Comparison of ENCODE assay signal across 8 cellular contexts in the genomic region with DNA sequence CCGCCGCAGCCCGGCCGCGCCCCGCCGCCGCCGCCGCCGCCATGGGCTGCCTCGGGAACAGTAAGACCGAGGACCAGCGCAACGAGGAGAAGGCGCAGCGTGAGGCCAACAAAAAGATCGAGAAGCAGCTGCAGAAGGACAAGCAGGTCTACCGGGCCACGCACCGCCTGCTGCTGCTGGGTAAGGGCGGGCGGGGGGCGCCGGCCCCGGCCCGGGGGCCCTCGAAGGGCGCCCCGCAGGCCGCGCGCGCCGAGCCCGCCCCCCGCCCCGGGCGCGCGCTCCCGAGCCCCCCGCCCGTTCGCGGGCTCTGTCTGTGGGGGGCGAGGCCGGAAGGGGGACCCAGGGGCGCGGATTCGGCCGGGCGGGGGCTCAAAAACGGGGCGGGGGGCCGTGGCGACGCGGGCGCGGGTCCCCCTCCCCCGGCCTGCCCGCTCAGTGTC. TPM values are rescaled to one million over a fixed set of nuclear protein-coding genes. Genes with fewer than 3 reads are reported as not detected.
DNase-seq lines count a peak whose midpoint lies in the region; ATAC-seq and TF ChIP-seq lines count a peak whose summit lies in the region.

No MANE protein-coding gene starts in this region.

- H4K20me1 ChIP-seq in osteoblast (ENCODE audit: insufficient read depth, low read length), result peaks cover 36% of the 10 kb centered on the region

- no peaks in the 10 kb centered on the region for H3K9me3 ChIP-seq in osteoblast (ENCODE audit: low read depth, low read length)

- no peak for DNase-seq in LNCaP clone FGC (ENCODE audit: low read depth)
- peak; percentile 62 for DNase-seq in activated T-cell treated with anti-CD3 and anti-CD28 coated beads, Interleukin-2, amount 50 U/mL, for 1 hour
- peak; percentile 33 for DNase-seq in fibroblast of mammary gland (ENCODE audit: low read depth)
- DNase-seq in osteoblast (ENCODE audit: insufficient read length, low spot score, missing footprints), result no peak
- DNase-seq in T1000 (lab: John Stamatoyannopoulos, UW), result no peak
- DNase-seq in CD1c-positive myeloid dendritic cell (ENCODE audit: extremely low spot score), result no peak
- DNase-seq in DMS114 treated with DMSO at 0.1 percent for 48 hours (lab: John Stamatoyannopoulos, UW; ENCODE audit: unreplicated experiment), result no peak

- TF ChIP-seq CTCF in LNCaP clone FGC (IDR thresholded peaks at IDR 0.05; ENCODE audit: control insufficient read depth, extremely low read depth, insufficient read depth) (no peak), fibroblast of mammary gland (conservative IDR thresholded peaks at IDR 0.05; ENCODE audit: control insufficient read depth, insufficient read depth, low read depth, low read length) (no peak), osteoblast (IDR thresholded peaks at IDR 0.05; ENCODE audit: extremely low read depth, low read depth, low read length) (no peak)

- H3K4me2 ChIP-seq in osteoblast (ENCODE audit: insufficient read depth, low read length), result peak overlapping the region; percentile 94

- no peaks in the 10 kb centered on the region for H3K27me3 ChIP-seq in osteoblast (ENCODE audit: insufficient read depth, low read length)

- H2AFZ ChIP-seq in osteoblast (ENCODE audit: low read length), result no peak overlapping the region

- peak; percentile 0 for ATAC-seq in GM18907 (IDR thresholded peaks at IDR 0.05; ENCODE audit: unreplicated experiment)

- peaks cover 47% of the 10 kb centered on the region for H3K79me2 ChIP-seq in osteoblast (ENCODE audit: insufficient read depth, low read length)

- peaks cover 12% of the 10 kb centered on the region for H3K36me3 ChIP-seq in osteoblast (ENCODE audit: insufficient read depth, low read length)

- H3K4me3 ChIP-seq in LNCaP clone FGC (ENCODE audit: low read depth, low read length) (peak overlapping the region; percentile 89), fibroblast of mammary gland (ENCODE audit: control insufficient read depth, low read depth, low read length) (peak overlapping the region; percentile 74), osteoblast (ENCODE audit: insufficient read depth, low read length) (peak overlapping the region; percentile 91)

- peak overlapping the region; percentile 65 for H3K27ac ChIP-seq in osteoblast (ENCODE audit: low read depth, low read length)

- peaks cover 34% of the 10 kb centered on the region for H3K4me1 ChIP-seq in osteoblast (ENCODE audit: insufficient read depth, low read length)

RNA-seq across cellular contexts. Expression of a gene that starts 39.2 kb away (rescaled TPM):
- total RNA-seq in osteoblast, result 366 and 374 TPM in 2 replicates

RNA-seq across cellular contexts. Expression of a gene that starts 41.0 kb away (rescaled TPM):
- total RNA-seq in osteoblast, result 0.72 and 1.5 TPM in 2 replicates

Comparison
In these comparisons a context has a peak if more than half of its experiments do, and no peak if none do; other contexts are left out.
1. DNase-seq: peak in activated T-cell treated with anti-CD3 and anti-CD28 coated beads, Interleukin-2, amount 50 U/mL, for 1 hour (single experiment) and fibroblast of mammary gland (single experiment); none in LNCaP clone FGC (single experiment), osteoblast (single experiment), T1000 (single experiment), CD1c-positive myeloid dendritic cell (single experiment) and DMS114 treated with DMSO at 0.1 percent for 48 hours (single experiment).
2. Peak in every context shown above with its lines, with median percentiles within 50 percentile points of each other: H3K4me3 ChIP-seq.